17 cellular contexts compared by ENCODE assay signal in the genomic region with DNA sequence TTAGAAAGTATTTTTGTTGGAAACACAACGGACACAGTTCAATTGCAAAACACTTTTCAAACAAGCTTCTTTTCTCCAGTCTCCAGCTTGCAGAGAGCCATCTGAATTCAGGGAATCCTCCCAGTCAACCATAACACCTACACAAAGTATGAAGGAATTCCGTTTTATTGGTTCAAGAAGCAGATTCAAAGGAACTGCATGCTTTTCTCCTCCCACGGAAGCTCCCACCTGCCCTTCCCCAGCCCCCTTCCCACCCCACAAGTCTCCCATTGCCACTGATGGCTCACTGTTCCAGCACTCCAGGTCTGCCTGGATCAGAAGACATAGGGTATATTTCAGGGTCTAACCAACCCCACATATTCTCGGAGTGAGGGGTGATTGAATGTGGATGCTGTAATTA.
DNase-seq lines count a peak whose midpoint lies in the region; ATAC-seq and TF ChIP-seq lines count a peak whose summit lies in the region.
"Had no signal": no experiment of that assay in that cellular context is flagged by ENCODE, and none has a peak within 500 bp of the region (broad histone marks: within the 10 kb centered on the region; RNA-seq: fewer than 3 reads in every experiment).

No MANE protein-coding gene starts in this region.

- H2AFZ ChIP-seq in trophoblast cell (ENCODE audit: insufficient read depth, low read length, poor library complexity) = no peak overlapping the region

- H3K27ac Mint-ChIP-seq in mesothelial cell of epicardium = peak overlapping the region; percentile 91
- H3K27ac Mint-ChIP-seq: CD8-positive, alpha-beta T cell had no signal

- H3K36me3 ChIP-seq in cardiac muscle cell (no peaks in the 10 kb centered on the region), left ventricle myocardium inferior (no peaks in the 10 kb centered on the region), trophoblast cell (ENCODE audit: control insufficient read depth in 1 of 2, insufficient read depth in 2 of 2, low read length in 2 of 2) (no peaks in the 10 kb centered on the region)
- H3K36me3 ChIP-seq: HAP-1 had no signal

- no peak overlapping the region for H3K4ac ChIP-seq in trophoblast cell (ENCODE audit: low read depth, low read length)

- H2BK120ac ChIP-seq in trophoblast cell (ENCODE audit: insufficient read depth, low read length, poor library complexity) = peak overlapping the region; percentile 41

- intact Hi-C loops in left ventricle myocardium inferior (cut with micrococcal nuclease) = no loop called here

- no CpG with 5 or more reads among the region's 4 CpGs for WGBS in trophoblast cell (ENCODE audit: extremely low coverage, insufficient coverage, insufficient read length)

- H3K4me2 ChIP-seq in trophoblast cell (ENCODE audit: low read length) = no peak overlapping the region
- H3K4me2 ChIP-seq: BLaER1 had no signal

- H3K27me3 Mint-ChIP-seq in mesothelial cell of epicardium (ENCODE audit: low read depth) = no peaks in the 10 kb centered on the region

- no peak overlapping the region for H2BK5ac ChIP-seq in trophoblast cell (ENCODE audit: low read depth, low read length, poor library complexity)

- no peaks in the 10 kb centered on the region for H3K9me3 Mint-ChIP-seq in mesothelial cell of epicardium
- H3K9me3 Mint-ChIP-seq: CD14-positive monocyte; CD8-positive, alpha-beta T cell had no signal

- peaks cover 24% of the 10 kb centered on the region for H3K4me1 ChIP-seq in cardiac muscle cell (ENCODE audit: low read depth)
- H3K4me1 ChIP-seq in left ventricle myocardium inferior = no peaks in the 10 kb centered on the region
- H3K4me1 ChIP-seq in trophoblast cell (ENCODE audit: control insufficient read depth in 1 of 2, insufficient read depth in 2 of 2, low read length in 2 of 2) = peaks cover 20 to 26% of the 10 kb centered on the region in 2 experiments
- H3K4me1 ChIP-seq: BLaER1 had no signal

- peaks cover 15% of the 10 kb centered on the region for H3K79me1 ChIP-seq in trophoblast cell (ENCODE audit: low read length)

- no peak overlapping the region for H3K23ac ChIP-seq in trophoblast cell (ENCODE audit: low read length)

- no peak for DNase-seq in cardiac muscle cell (ENCODE audit: low read depth in 1 of 2, low spot score in 1 of 2)
- DNase-seq in left ventricle myocardium inferior = no peak
- DNase-seq in mesothelial cell of epicardium (ENCODE audit: low spot score in 2 of 2, unreplicated experiment in 2 of 2) = no peak
- no peak for DNase-seq in trophoblast cell
- no peak for DNase-seq in CD1c-positive myeloid dendritic cell (ENCODE audit: extremely low spot score)
- DNase-seq in Kasumi-1 (lab: John Stamatoyannopoulos, UW) = no peak
- DNase-seq in NCI-H2107 treated with DMSO at 0.1 percent for 48 hours (lab: John Stamatoyannopoulos, UW; ENCODE audit: unreplicated experiment) = no peak
- DNase-seq: 8988T; Calu3; CD8-positive, alpha-beta T cell; DMS79 treated with DMSO at 0.1 percent for 48 hours; GF-D8 had no signal

- H3K4me3 ChIP-seq in cardiac muscle cell = no peak overlapping the region
- H3K4me3 ChIP-seq in left ventricle myocardium inferior = no peak overlapping the region
- no peak overlapping the region for H3K4me3 ChIP-seq in trophoblast cell (ENCODE audit: low read depth, low read length)
- H3K4me3 ChIP-seq: BLaER1, HAP-1 had no signal

- H3K14ac ChIP-seq in trophoblast cell (ENCODE audit: low read length) = peak overlapping the region; percentile 45

- H2AK5ac ChIP-seq in trophoblast cell (ENCODE audit: low read length) = no peak overlapping the region

- no peak overlapping the region for H3K4me3 Mint-ChIP-seq in mesothelial cell of epicardium
- H3K4me3 Mint-ChIP-seq: CD14-positive monocyte; CD8-positive, alpha-beta T cell had no signal

- H3K9ac ChIP-seq in trophoblast cell (ENCODE audit: low read length) = no peak overlapping the region
- H3K9ac ChIP-seq: BLaER1 had no signal

- peak overlapping the region; percentile 28 for H3K27ac ChIP-seq in cardiac muscle cell
- no peak overlapping the region for H3K27ac ChIP-seq in left ventricle myocardium inferior (replicated peaks)
- H3K27ac ChIP-seq in trophoblast cell (ENCODE audit: low read depth, low read length) = peak overlapping the region; percentile 74
- H3K27ac ChIP-seq: BLaER1, HL-60 had no signal

- H3K9me3 ChIP-seq in cardiac muscle cell (ENCODE audit: low read depth) (no peaks in the 10 kb centered on the region), left ventricle myocardium inferior (replicated peaks) (no peaks in the 10 kb centered on the region), trophoblast cell (ENCODE audit: insufficient read depth, low read depth, low read length) (no peaks in the 10 kb centered on the region)
- H3K9me3 ChIP-seq: BLaER1, HAP-1 had no signal

- H3K18ac ChIP-seq in trophoblast cell (ENCODE audit: low read length) = no peak overlapping the region

- no peak overlapping the region for H4K12ac ChIP-seq in trophoblast cell (ENCODE audit: low read depth, low read length)

- H4K8ac ChIP-seq in trophoblast cell (ENCODE audit: low read depth, low read length) = no peak overlapping the region

- peak overlapping the region; percentile 60 for H4K91ac ChIP-seq in trophoblast cell (ENCODE audit: low read depth, low read length)

- H3K36me3 Mint-ChIP-seq in mesothelial cell of epicardium = no peaks in the 10 kb centered on the region

- H3K4me1 Mint-ChIP-seq in mesothelial cell of epicardium = peaks cover 74% of the 10 kb centered on the region

- peak overlapping the region; percentile 18 for H2BK12ac ChIP-seq in trophoblast cell (ENCODE audit: low read length)

- TF ChIP-seq CTCF in cardiac muscle cell (IDR thresholded peaks at IDR 0.05; ENCODE audit: low read depth, low read length) (no peak), left ventricle myocardium inferior (IDR thresholded peaks at IDR 0.05; ENCODE audit: borderline replicate concordance) (no peak), mesothelial cell of epicardium (IDR thresholded peaks at IDR 0.05; ENCODE audit: unreplicated experiment) (no peak)

- ATAC-seq in GM21576 (IDR thresholded peaks at IDR 0.05; ENCODE audit: unreplicated experiment) = no peak
- ATAC-seq: CD8-positive, alpha-beta T cell had no signal

- H3K79me2 ChIP-seq in trophoblast cell (ENCODE audit: control insufficient read depth, insufficient read depth, low read length, poor library complexity) = no peaks in the 10 kb centered on the region

- H3K27me3 ChIP-seq in cardiac muscle cell (no peaks in the 10 kb centered on the region), left ventricle myocardium inferior (ENCODE audit: low read depth) (no peaks in the 10 kb centered on the region), trophoblast cell (ENCODE audit: insufficient read depth, low read length) (no peaks in the 10 kb centered on the region)
- H3K27me3 ChIP-seq: BLaER1 had no signal
